1 cellular context compared by ENCODE assay signal in the genomic region with DNA sequence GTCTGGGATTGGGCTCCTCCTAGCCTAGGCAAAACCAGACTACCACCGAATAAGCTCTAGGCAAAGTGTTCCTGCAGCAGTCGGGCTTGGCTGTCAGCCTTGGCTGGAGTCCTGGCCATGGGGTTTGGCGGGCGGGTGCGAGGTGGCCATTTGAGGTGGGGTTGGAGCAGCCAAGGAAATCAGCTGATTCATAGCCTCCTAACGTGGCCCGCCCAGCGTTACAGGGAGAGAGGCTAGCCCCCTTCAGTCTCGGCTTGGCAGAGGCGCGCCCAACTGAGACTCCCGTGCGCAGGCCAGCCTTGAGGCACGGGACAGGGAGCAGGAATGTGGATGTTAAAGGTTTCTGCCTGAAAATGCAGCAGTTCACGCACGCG.
TF ChIP-seq lines count a peak whose summit lies in the region.

No MANE protein-coding gene starts in this region.

TF ChIP-seq in SK-N-SH, 30 proteins besides CTCF, POLR2A, EP300 and RAD21 (continued from another document):
- TF ChIP-seq, protein P1, sequence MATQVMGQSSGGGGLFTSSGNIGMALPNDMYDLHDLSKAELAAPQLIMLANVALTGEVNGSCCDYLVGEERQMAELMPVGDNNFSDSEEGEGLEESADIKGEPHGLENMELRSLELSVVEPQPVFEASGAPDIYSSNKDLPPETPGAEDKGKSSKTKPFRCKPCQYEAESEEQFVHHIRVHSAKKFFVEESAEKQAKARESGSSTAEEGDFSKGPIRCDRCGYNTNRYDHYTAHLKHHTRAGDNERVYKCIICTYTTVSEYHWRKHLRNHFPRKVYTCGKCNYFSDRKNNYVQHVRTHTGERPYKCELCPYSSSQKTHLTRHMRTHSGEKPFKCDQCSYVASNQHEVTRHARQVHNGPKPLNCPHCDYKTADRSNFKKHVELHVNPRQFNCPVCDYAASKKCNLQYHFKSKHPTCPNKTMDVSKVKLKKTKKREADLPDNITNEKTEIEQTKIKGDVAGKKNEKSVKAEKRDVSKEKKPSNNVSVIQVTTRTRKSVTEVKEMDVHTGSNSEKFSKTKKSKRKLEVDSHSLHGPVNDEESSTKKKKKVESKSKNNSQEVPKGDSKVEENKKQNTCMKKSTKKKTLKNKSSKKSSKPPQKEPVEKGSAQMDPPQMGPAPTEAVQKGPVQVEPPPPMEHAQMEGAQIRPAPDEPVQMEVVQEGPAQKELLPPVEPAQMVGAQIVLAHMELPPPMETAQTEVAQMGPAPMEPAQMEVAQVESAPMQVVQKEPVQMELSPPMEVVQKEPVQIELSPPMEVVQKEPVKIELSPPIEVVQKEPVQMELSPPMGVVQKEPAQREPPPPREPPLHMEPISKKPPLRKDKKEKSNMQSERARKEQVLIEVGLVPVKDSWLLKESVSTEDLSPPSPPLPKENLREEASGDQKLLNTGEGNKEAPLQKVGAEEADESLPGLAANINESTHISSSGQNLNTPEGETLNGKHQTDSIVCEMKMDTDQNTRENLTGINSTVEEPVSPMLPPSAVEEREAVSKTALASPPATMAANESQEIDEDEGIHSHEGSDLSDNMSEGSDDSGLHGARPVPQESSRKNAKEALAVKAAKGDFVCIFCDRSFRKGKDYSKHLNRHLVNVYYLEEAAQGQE (IDR thresholded peaks at IDR 0.05; ENCODE audit: low read depth, low read length), result no peak
- TF ChIP-seq TCF12 (IDR thresholded peaks at IDR 0.05) (no peak), NFIC (IDR thresholded peaks at IDR 0.05; ENCODE audit: borderline replicate concordance) (peak; percentile 60; the same call in 1 of the 2 replicates), NRF1 (IDR thresholded peaks at IDR 0.05; ENCODE audit: low read depth, low read length) (peak; percentile 57), FOXJ3 (CRISPR knock-in tag; IDR thresholded peaks at IDR 0.05) (0 out of 2 replicates have a peak, but pooled peaks have one; percentile 38), GABPA (IDR thresholded peaks at IDR 0.05; ENCODE audit: low read depth) (no peak), RFX5 (IDR thresholded peaks at IDR 0.05; ENCODE audit: low read length) (no peak), RXRA (IDR thresholded peaks at IDR 0.05; ENCODE audit: borderline replicate concordance, low read depth) (no peak), GATA2 (CRISPR knock-in tag; IDR thresholded peaks at IDR 0.05) (no peak), MXI1 (IDR thresholded peaks at IDR 0.05; ENCODE audit: low read depth, low read length) (peak; percentile 51; the same call in 1 of the 2 replicates), EZH2phosphoT487 (IDR thresholded peaks at IDR 0.05; ENCODE audit: borderline replicate concordance, low read depth) (no peak), CHD2 (IDR thresholded peaks at IDR 0.05; ENCODE audit: low read length, partially characterized antibody) (peak; percentile 9), TEAD4 (IDR thresholded peaks at IDR 0.05; ENCODE audit: borderline replicate concordance, insufficient read depth) (no peak)
- TF ChIP-seq, protein P2, sequence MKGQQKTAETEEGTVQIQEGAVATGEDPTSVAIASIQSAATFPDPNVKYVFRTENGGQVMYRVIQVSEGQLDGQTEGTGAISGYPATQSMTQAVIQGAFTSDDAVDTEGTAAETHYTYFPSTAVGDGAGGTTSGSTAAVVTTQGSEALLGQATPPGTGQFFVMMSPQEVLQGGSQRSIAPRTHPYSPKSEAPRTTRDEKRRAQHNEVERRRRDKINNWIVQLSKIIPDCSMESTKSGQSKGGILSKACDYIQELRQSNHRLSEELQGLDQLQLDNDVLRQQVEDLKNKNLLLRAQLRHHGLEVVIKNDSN (IDR thresholded peaks at IDR 0.05; ENCODE audit: borderline replicate concordance, low read depth), result no peak
- TF ChIP-seq, protein P3, sequence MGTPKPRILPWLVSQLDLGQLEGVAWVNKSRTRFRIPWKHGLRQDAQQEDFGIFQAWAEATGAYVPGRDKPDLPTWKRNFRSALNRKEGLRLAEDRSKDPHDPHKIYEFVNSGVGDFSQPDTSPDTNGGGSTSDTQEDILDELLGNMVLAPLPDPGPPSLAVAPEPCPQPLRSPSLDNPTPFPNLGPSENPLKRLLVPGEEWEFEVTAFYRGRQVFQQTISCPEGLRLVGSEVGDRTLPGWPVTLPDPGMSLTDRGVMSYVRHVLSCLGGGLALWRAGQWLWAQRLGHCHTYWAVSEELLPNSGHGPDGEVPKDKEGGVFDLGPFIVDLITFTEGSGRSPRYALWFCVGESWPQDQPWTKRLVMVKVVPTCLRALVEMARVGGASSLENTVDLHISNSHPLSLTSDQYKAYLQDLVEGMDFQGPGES (IDR thresholded peaks at IDR 0.05; ENCODE audit: low read depth, low read length), result no peak
